ENCODE assay signal across 2 cellular contexts in genomic region chr18:6107794-6108193, GRCh38.
TF ChIP-seq lines count a peak whose summit lies in the region.

No MANE protein-coding gene starts in this region.

TF ChIP-seq in liver, 16 proteins besides CTCF, POLR2A, EP300 and RAD21 (continued from another document):
- TF ChIP-seq REST (IDR thresholded peaks at IDR 0.05) = no peak
- TF ChIP-seq TAF1 (conservative IDR thresholded peaks at IDR 0.05) = no peak
- no peak for TF ChIP-seq HNF4A (conservative IDR thresholded peaks at IDR 0.05)
- TF ChIP-seq EGR1 (IDR thresholded peaks at IDR 0.05; ENCODE audit: low read depth in 2 of 2) = no peak
- TF ChIP-seq ATF3 (IDR thresholded peaks at IDR 0.05) = no peak
- no peak for TF ChIP-seq ZBTB33 (IDR thresholded peaks at IDR 0.05)
- no peak for TF ChIP-seq YY1 (IDR thresholded peaks at IDR 0.05)
- TF ChIP-seq JUND (IDR thresholded peaks at IDR 0.05) = no peak
- no peak for TF ChIP-seq HNF4G (IDR thresholded peaks at IDR 0.05)
- no peak for TF ChIP-seq GABPA (IDR thresholded peaks at IDR 0.05 in 1 of 2, conservative IDR thresholded peaks at IDR 0.05 in 1 of 2)

TF ChIP-seq in HepG2, 621 proteins besides CTCF, POLR2A, EP300 and RAD21 (continued from another document):
- TF ChIP-seq ZNF318 (CRISPR knock-in tag; IDR thresholded peaks at IDR 0.05) (no peak), ZNF589 (CRISPR knock-in tag; conservative IDR thresholded peaks at IDR 0.05) (no peak), ZBTB8A (CRISPR knock-in tag; IDR thresholded peaks at IDR 0.05; ENCODE audit: borderline replicate concordance, low read depth) (no peak), MTF2 (CRISPR knock-in tag; IDR thresholded peaks at IDR 0.05; ENCODE audit: borderline replicate concordance) (no peak), HNF4A (CRISPR knock-in tag; IDR thresholded peaks at IDR 0.05) (no peak), KAT2B (IDR thresholded peaks at IDR 0.05; ENCODE audit: borderline replicate concordance, low read depth, low read length) (no peak), SP4 (CRISPR knock-in tag; IDR thresholded peaks at IDR 0.05) (no peak), YY1 (IDR thresholded peaks at IDR 0.05; ENCODE audit: insufficient read depth, insufficient replicate concordance, low read depth, low read length) (no peak)
